Comparison of ENCODE assay signal across 10 cellular contexts in the genomic region with DNA sequence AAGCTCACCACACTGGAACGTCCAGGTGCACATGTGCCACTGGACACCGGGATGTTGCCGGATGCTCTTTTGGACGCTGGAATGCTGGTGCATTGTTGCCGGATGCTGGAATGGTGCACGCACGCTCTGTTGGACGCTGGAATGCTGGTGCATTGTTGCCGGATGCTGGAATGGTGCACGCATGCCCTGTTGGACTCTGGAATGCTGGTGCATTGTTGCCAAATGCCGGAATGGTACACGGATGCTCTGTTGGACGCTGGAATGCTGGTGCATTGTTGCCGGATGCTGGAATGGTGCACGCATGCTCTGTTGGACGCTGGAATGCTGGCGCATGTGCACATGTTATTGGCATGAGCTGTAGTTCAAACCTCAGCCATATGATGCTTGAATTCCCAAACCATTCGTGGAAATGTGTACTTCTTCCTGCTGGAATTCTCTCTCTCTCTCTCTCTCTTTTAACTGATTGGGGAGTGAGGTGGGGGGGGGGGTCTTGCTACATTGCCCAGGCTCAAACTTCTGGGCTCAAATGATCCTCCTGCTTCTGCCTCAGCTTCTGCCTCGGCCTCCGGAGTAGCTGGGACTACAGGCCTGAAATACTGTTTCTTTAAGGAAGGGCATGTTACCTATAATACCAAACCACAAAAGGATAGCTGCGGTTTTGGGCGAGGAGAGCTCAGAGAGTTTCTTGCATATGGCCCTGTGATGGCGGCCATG. TPM values are rescaled to one million over a fixed set of nuclear protein-coding genes. Genes with fewer than 3 reads are reported as not detected.
DNase-seq lines count a peak whose midpoint lies in the region; ATAC-seq and TF ChIP-seq lines count a peak whose summit lies in the region.
"Had no signal": no experiment of that assay in that cellular context is flagged by ENCODE, and none has a peak within 500 bp of the region (broad histone marks: within the 10 kb centered on the region; RNA-seq: fewer than 3 reads in every experiment).

No MANE protein-coding gene starts in this region.

- DNase-seq in GM03348 (ENCODE audit: low spot score) (peak; percentile 42), PC-9 (peak in 1 of 2 experiments; percentile 70), right atrium auricular region (ENCODE audit: low spot score) (no peak), MG63 (no peak)
- no peak for DNase-seq in activated effector memory CD4-positive, alpha-beta T cell treated with Interleukin-2 at 50 U/mL for 16 hours
- no peak for DNase-seq in activated CD8-positive, alpha-beta memory T cell treated with anti-CD3 and anti-CD28 coated beads, Interleukin-2, amount 50 U/mL, for 48 hours
- DNase-seq: midbrain, NCI-H1436 treated with DMSO at 0.1 percent for 48 hours had no signal

- 0 out of 2 replicates have a peak, but pooled peaks cover 3% of the 10 kb centered on the region for H4K20me1 ChIP-seq in PC-9 (ENCODE audit: insufficient read depth)

- no peaks in the 10 kb centered on the region for H3K36me3 ChIP-seq in PC-9 (ENCODE audit: low read depth)
- no peaks in the 10 kb centered on the region for H3K36me3 ChIP-seq in right atrium auricular region
- H3K36me3 ChIP-seq in rectal smooth muscle tissue (ENCODE audit: control insufficient read depth, insufficient read depth, low read length) = no peaks in the 10 kb centered on the region
- no peaks in the 10 kb centered on the region for H3K36me3 ChIP-seq in MG63

- POLR2A ChIA-PET in PC-9 (lab: Charles Lee; ENCODE audit: unreplicated experiment) = interaction anchor here (0.8 kb wide), 1 partner anchor 800 kb away, joined by 7 read pairs; no protein-coding TSS in a partner anchor

- H3K9me3 ChIP-seq in PC-9 (ENCODE audit: insufficient read depth, low read depth) (peaks cover 7% of the 10 kb centered on the region), right atrium auricular region (no peaks in the 10 kb centered on the region), MG63 (no peaks in the 10 kb centered on the region)

- no peaks in the 10 kb centered on the region for H3K9me2 ChIP-seq in PC-9 (ENCODE audit: insufficient read depth)

- H3K4me2 ChIP-seq in PC-9 = peak overlapping the region; percentile 92

- H3K4me1 ChIP-seq in PC-9 (replicated peaks; ENCODE audit: insufficient read depth) (peaks cover 15% of the 10 kb centered on the region; the same call in 1 of the 2 replicates), right atrium auricular region (peaks cover 0 to 27% of the 10 kb centered on the region in 2 donors), rectal smooth muscle tissue (ENCODE audit: control insufficient read depth, insufficient read depth, low read length) (no peaks in the 10 kb centered on the region)

- intact Hi-C loops in PC-9 (cut with micrococcal nuclease; ENCODE audit: unreplicated experiment) = loop anchor here (2.0 kb wide), 2 partner anchors 23 to 55 kb away; no protein-coding TSS in a partner anchor

- H3F3A ChIP-seq in PC-9 (ENCODE audit: insufficient read depth, low read depth) = peaks cover 32% of the 10 kb centered on the region; the same call in 1 of the 2 replicates

- no peak for ATAC-seq in HG03095 (IDR thresholded peaks at IDR 0.05; ENCODE audit: unreplicated experiment)

- H3K9ac ChIP-seq in rectal smooth muscle tissue (ENCODE audit: low read length) = no peak overlapping the region

- H3K27me3 ChIP-seq in PC-9 (ENCODE audit: insufficient read depth, low read depth) (no peaks in the 10 kb centered on the region), right atrium auricular region (no peaks in the 10 kb centered on the region), rectal smooth muscle tissue (ENCODE audit: control insufficient read depth, insufficient read depth, low read length) (peaks cover 8% of the 10 kb centered on the region), MG63 (peaks cover 53% of the 10 kb centered on the region)

- H3K27ac ChIP-seq in PC-9 (no peak overlapping the region), right atrium auricular region (peak overlapping the region; percentile 87 to 94), rectal smooth muscle tissue (ENCODE audit: low read depth, low read length) (no peak overlapping the region)

- H3K4me3 ChIP-seq in PC-9 (peak overlapping the region; percentile 72), right atrium auricular region (peak overlapping the region; percentile 53 to 65), rectal smooth muscle tissue (ENCODE audit: low read length) (peak overlapping the region; percentile 51), MG63 (no peak overlapping the region)

- no TSS peak for BruUV-seq in PC-9 (replicated peaks; lab: Mats Ljungman, UMichigan)

- TF ChIP-seq CTCF in PC-9 (conservative IDR thresholded peaks at IDR 0.05) (no peak), right atrium auricular region (IDR thresholded peaks at IDR 0.05) (no peak)

- CTCF ChIA-PET in PC-9 (lab: Charles Lee) = interaction anchor here (0.6 kb wide), 1 partner anchor 97 kb away, joined by 3 read pairs; no protein-coding TSS in a partner anchor

- H2AFZ ChIP-seq in PC-9 = peak overlapping the region; percentile 95

- H3K79me2 ChIP-seq in PC-9 (ENCODE audit: low read depth) = no peaks in the 10 kb centered on the region

RNA-seq across cellular contexts. Expression of a gene that starts 1.2 kb away (rescaled TPM):
- total RNA-seq in PC-9 (2021) = 21.7 and 28.2 TPM in 2 replicates
- total RNA-seq in right atrium auricular region = 10 to 100 TPM; 17.1 to 21.6 TPM
- total RNA-seq in MG63 (2014; rRNA removed; shearing (Covaris generic); ENCODE audit: low replicate concordance) = 5.8 TPM in 1 of 2 replicates, not detected in the other

Comparison
In these comparisons a context has a peak if more than half of its experiments do, and no peak if none do; other contexts are left out.
1. H3K27ac ChIP-seq: peak in right atrium auricular region (2 of 2); none in PC-9 (single experiment) and rectal smooth muscle tissue (single experiment).